ENCODE assay signal across 26 cellular contexts in genomic region chr11:129006161-129006560, GRCh38.
"Had no signal": no experiment of that assay in that cellular context is flagged by ENCODE, and none has a peak within 500 bp of the region (broad histone marks: within the 10 kb centered on the region; RNA-seq: fewer than 3 reads in every experiment).

No MANE protein-coding gene starts in this region.

- H3K27ac Mint-ChIP-seq: natural killer cell; nephron; neural progenitor cell; progenitor cell of endocrine pancreas; stimulated activated effector memory CD8-positive, alpha-beta T cell treated with anti-CD3 and anti-CD28 coated beads, Interleukin-12 subunit alpha, Interleukin-12 subunit beta, amount 100 ng/mL, for 72 hours; stimulated activated naive B cell treated with anti-CD40 and anti-IgM and Interleukin-4, amounts not matched to agents 10 μg/mL and 1 μg/mL and 100 μg/mL, for 72 hours; stimulated activated naive CD8-positive, alpha-beta T cell treated with anti-CD3 and anti-CD28 coated beads, Interleukin-15, Interleukin-2, amounts not matched to agents 100 ng/mL and 50 ng/mL, for 24 hours; type B pancreatic cell had no signal

- H3K4me1 Mint-ChIP-seq: natural killer cell; nephron; neural progenitor cell; stimulated activated effector memory CD8-positive, alpha-beta T cell treated with anti-CD3 and anti-CD28 coated beads, Interleukin-12 subunit alpha, Interleukin-12 subunit beta, amount 100 ng/mL, for 72 hours; stimulated activated naive B cell treated with anti-CD40 and anti-IgM and Interleukin-4, amounts not matched to agents 10 μg/mL and 1 μg/mL and 100 μg/mL, for 72 hours had no signal

- H3K79me2 ChIP-seq: parathyroid adenoma had no signal

- H3K4me1 ChIP-seq: neural progenitor cell, parathyroid adenoma, psoas muscle, right lobe of liver, sigmoid colon, stomach, tibial artery, transverse colon, upper lobe of right lung, uterus had no signal

- H3K4me3 ChIP-seq: neural progenitor cell, ovary, psoas muscle, right lobe of liver, sigmoid colon, stomach, tibial artery, transverse colon, upper lobe of right lung, uterus had no signal

- H3K27me3 ChIP-seq: neural progenitor cell, ovary, right lobe of liver, sigmoid colon, stomach, tibial artery, transverse colon, upper lobe of right lung, uterus had no signal

- H3K36me3 Mint-ChIP-seq: stimulated activated effector memory CD8-positive, alpha-beta T cell treated with anti-CD3 and anti-CD28 coated beads, Interleukin-12 subunit alpha, Interleukin-12 subunit beta, amount 100 ng/mL, for 72 hours had no signal

- H2AFZ ChIP-seq: neural progenitor cell, parathyroid adenoma had no signal

- FAIRE-seq: small intestine had no signal

- H3K27ac ChIP-seq: neural progenitor cell, ovary, parathyroid adenoma, psoas muscle, right lobe of liver, sigmoid colon, stomach, tibial artery, transverse colon, upper lobe of right lung, uterus had no signal

- H3K27me3 Mint-ChIP-seq: progenitor cell of endocrine pancreas; stimulated activated naive B cell treated with anti-CD40 and anti-IgM and Interleukin-4, amounts not matched to agents 10 μg/mL and 1 μg/mL and 100 μg/mL, for 72 hours; stimulated activated naive CD8-positive, alpha-beta T cell treated with anti-CD3 and anti-CD28 coated beads, Interleukin-15, Interleukin-2, amounts not matched to agents 100 ng/mL and 50 ng/mL, for 24 hours; type B pancreatic cell had no signal

- DNase-seq: natural killer cell; occipital lobe; ovary; psoas muscle; right cardiac atrium; right lobe of liver; sigmoid colon; small intestine; stimulated activated CD4-positive, alpha-beta T cell treated with anti-CD3 and anti-CD28 coated beads, Interleukin-15, amount 100 ng/mL, for 24 hours; stimulated activated CD4-positive, alpha-beta T cell treated with anti-CD3 and anti-CD28 coated beads, Interleukin-2, amount 100 ng/mL, for 24 hours; stimulated activated CD4-positive, alpha-beta T cell treated with anti-CD3 and anti-CD28 coated beads, Interleukin-2, amount 100 ng/mL, for 48 hours; stimulated activated CD4-positive, alpha-beta T cell treated with anti-CD3 and anti-CD28 coated beads, Interleukin-4, amount 100 ng/mL, for 24 hours; stimulated activated naive B cell treated with anti-CD40 and anti-IgM and Interleukin-4, amounts not matched to agents 10 μg/mL and 1 μg/mL and 100 μg/mL, for 72 hours; stimulated activated naive CD4-positive, alpha-beta T cell treated with Interleukin-2 at 50 U/mL for 16 hours; stomach; tibial artery; transverse colon; upper lobe of right lung; uterus had no signal

- H3K36me3 ChIP-seq: neural progenitor cell, ovary, right lobe of liver, sigmoid colon, stomach, tibial artery, transverse colon, upper lobe of right lung, uterus had no signal

- H3K4me3 Mint-ChIP-seq: natural killer cell; nephron; neural progenitor cell; stimulated activated effector memory CD8-positive, alpha-beta T cell treated with anti-CD3 and anti-CD28 coated beads, Interleukin-12 subunit alpha, Interleukin-12 subunit beta, amount 100 ng/mL, for 72 hours; stimulated activated naive B cell treated with anti-CD40 and anti-IgM and Interleukin-4, amounts not matched to agents 10 μg/mL and 1 μg/mL and 100 μg/mL, for 72 hours; stimulated activated naive CD8-positive, alpha-beta T cell treated with anti-CD3 and anti-CD28 coated beads, Interleukin-15, Interleukin-2, amounts not matched to agents 100 ng/mL and 50 ng/mL, for 24 hours; type B pancreatic cell had no signal

- H3K4me2 ChIP-seq: neural progenitor cell had no signal

- ATAC-seq: natural killer cell; psoas muscle; right cardiac atrium; right lobe of liver; stimulated activated effector memory CD8-positive, alpha-beta T cell treated with anti-CD3 and anti-CD28 coated beads, Interleukin-12 subunit alpha, Interleukin-12 subunit beta, amount 100 ng/mL, for 72 hours; stimulated activated naive B cell treated with anti-CD40 and anti-IgM and Interleukin-4, amounts not matched to agents 10 μg/mL and 1 μg/mL and 100 μg/mL, for 72 hours; upper lobe of right lung had no signal
